ENCODE assay signal across 8 cellular contexts in genomic region chr2:231800493-231801091, GRCh38. TPM values are rescaled to one million over a fixed set of nuclear protein-coding genes. Genes with fewer than 3 reads are reported as not detected.
DNase-seq lines count a peak whose midpoint lies in the region; ATAC-seq, FAIRE-seq and TF ChIP-seq lines count a peak whose summit lies in the region.

No MANE protein-coding gene starts in this region.

- peaks cover 50% of the 10 kb centered on the region for H3K36me3 Mint-ChIP-seq in activated CD4-positive, alpha-beta memory T cell treated with anti-CD3 and anti-CD28 coated beads, Interleukin-2, amount 10 ng/mL, durations not matched to agents 7 days and 5 days (ENCODE audit: low read depth)

- POLR2A ChIA-PET in activated CD4-positive, alpha-beta memory T cell treated with anti-CD3 and anti-CD28 coated beads, Interleukin-2, amount 10 ng/mL, durations not matched to agents 7 days and 5 days (lab: Charles Lee), result interaction anchor here (2.0 kb wide), 1 partner anchor 14 kb away, joined by 4 read pairs; the partner anchor contains the start of gene COPS7B

- TF ChIP-seq CTCF in Loucy (conservative IDR thresholded peaks at IDR 0.05; ENCODE audit: low read length) (peak; percentile 91), fibroblast of the aortic adventitia (IDR thresholded peaks at IDR 0.05; ENCODE audit: insufficient read depth, low read length) (peak; percentile 69)

- FAIRE-seq in G401.6 (lab: Jason Lieb, UNC), result peak; percentile 48
- FAIRE-seq in small intestine (lab: Jason Lieb, UNC), result no peak

- 49 to 55% (median 55%) methylated on average over 6 of the region's 6 CpGs for WGBS in small intestine, 3 donors

- H3K79me2 ChIP-seq in Loucy (ENCODE audit: insufficient read depth, low read length), result no peaks in the 10 kb centered on the region; the same call in 1 of the 2 replicates

- H3K27ac Mint-ChIP-seq in activated CD4-positive, alpha-beta memory T cell treated with anti-CD3 and anti-CD28 coated beads, Interleukin-2, amount 10 ng/mL, durations not matched to agents 7 days and 5 days, result no peak overlapping the region

- no peaks in the 10 kb centered on the region for H3K27me3 Mint-ChIP-seq in activated CD4-positive, alpha-beta memory T cell treated with anti-CD3 and anti-CD28 coated beads, Interleukin-2, amount 10 ng/mL, durations not matched to agents 7 days and 5 days

- peaks cover 4% of the 10 kb centered on the region for H3K4me1 Mint-ChIP-seq in activated CD4-positive, alpha-beta memory T cell treated with anti-CD3 and anti-CD28 coated beads, Interleukin-2, amount 10 ng/mL, durations not matched to agents 7 days and 5 days

- no peaks in the 10 kb centered on the region for H3F3A ChIP-seq in Loucy (ENCODE audit: low read depth)

- ATAC-seq in HG03097 (IDR thresholded peaks at IDR 0.05; ENCODE audit: low FRiP score, unreplicated experiment) (no peak), GM18502 (IDR thresholded peaks at IDR 0.05; ENCODE audit: poor library complexity, unreplicated experiment) (no peak)

- no peaks in the 10 kb centered on the region for H3K4me1 ChIP-seq in Loucy (ENCODE audit: insufficient read depth, low read length, poor library complexity, severe bottlenecking)
- no peaks in the 10 kb centered on the region for H3K4me1 ChIP-seq in small intestine (ENCODE audit: control insufficient read depth in 2 of 2, insufficient read depth in 1 of 2, low read depth in 1 of 2, low read length in 1 of 2)

- H3K9me3 Mint-ChIP-seq in activated CD4-positive, alpha-beta memory T cell treated with anti-CD3 and anti-CD28 coated beads, Interleukin-2, amount 10 ng/mL, durations not matched to agents 7 days and 5 days, result no peaks in the 10 kb centered on the region

- peak; percentile 55 for DNase-seq in activated CD4-positive, alpha-beta memory T cell treated with anti-CD3 and anti-CD28 coated beads, Interleukin-2, amount 10 ng/mL, durations not matched to agents 7 days and 5 days
- DNase-seq in fibroblast of the aortic adventitia (ENCODE audit: low read depth) (peak; percentile 47), small intestine (peak; percentile 20), C1 segment of cervical spinal cord (lab: John Stamatoyannopoulos, UW) (no peak)

- CTCF ChIA-PET in activated CD4-positive, alpha-beta memory T cell treated with anti-CD3 and anti-CD28 coated beads, Interleukin-2, amount 10 ng/mL, durations not matched to agents 7 days and 5 days (lab: Charles Lee), result interaction anchor here (0.6 to 1.7 kb wide), 8 partner anchors 17 to 552 kb away, joined by 3 to 8 read pairs (median 4); no protein-coding TSS in a partner anchor

- no peak overlapping the region for H3K9ac ChIP-seq in Loucy (ENCODE audit: low read depth, low read length, poor library complexity, severe bottlenecking)

- H4K20me1 ChIP-seq in Loucy (ENCODE audit: insufficient read depth, low read length, poor library complexity, severe bottlenecking), result no peaks in the 10 kb centered on the region

- H3K36me3 ChIP-seq in Loucy (ENCODE audit: insufficient read depth, low read length) (peaks cover 74% of the 10 kb centered on the region), small intestine (ENCODE audit: control insufficient read depth in 2 of 2, insufficient read depth in 2 of 2, low read length in 2 of 2) (peaks cover 8 to 21% of the 10 kb centered on the region in 2 donors)

- no peaks in the 10 kb centered on the region for H3K9me2 ChIP-seq in Loucy (replicated peaks; ENCODE audit: low read depth, low read length)

- no peak overlapping the region for H3K27ac ChIP-seq in small intestine (ENCODE audit: low read depth in 1 of 2, low read length in 1 of 2)

- H3K9me3 ChIP-seq in Loucy (ENCODE audit: insufficient read depth, low read depth, low read length) (no peaks in the 10 kb centered on the region), small intestine (ENCODE audit: control insufficient read depth, low read depth) (no peaks in the 10 kb centered on the region)

- H3K4me3 ChIP-seq in Loucy (ENCODE audit: low read length, poor library complexity, severe bottlenecking), result no peak overlapping the region
- H3K4me3 ChIP-seq in fibroblast of the aortic adventitia (ENCODE audit: low read depth, low read length), result no peak overlapping the region
- no peak overlapping the region for H3K4me3 ChIP-seq in small intestine (ENCODE audit: low read depth in 1 of 2, low read length in 2 of 2)

- H3K4me2 ChIP-seq in Loucy (ENCODE audit: low read depth, low read length, poor library complexity, severe bottlenecking), result no peak overlapping the region

- H3K4me3 Mint-ChIP-seq in activated CD4-positive, alpha-beta memory T cell treated with anti-CD3 and anti-CD28 coated beads, Interleukin-2, amount 10 ng/mL, durations not matched to agents 7 days and 5 days, result no peak overlapping the region

- no peak overlapping the region for H2AFZ ChIP-seq in Loucy (ENCODE audit: low read length)

- H3K27me3 ChIP-seq in Loucy (ENCODE audit: insufficient read depth, low read length, poor library complexity, severe bottlenecking) (no peaks in the 10 kb centered on the region), small intestine (ENCODE audit: control insufficient read depth in 2 of 2, insufficient read depth in 2 of 2, low read length in 2 of 2) (no peaks in the 10 kb centered on the region)

RNA-seq across cellular contexts. Expression of gene COPS7B, which starts 14.3 kb away (rescaled TPM):
- 10 to 100 TPM; 35.1 to 38.4 TPM for total RNA-seq in activated CD4-positive, alpha-beta memory T cell treated with anti-CD3 and anti-CD28 coated beads, Interleukin-2, amount 10 ng/mL, durations not matched to agents 7 days and 5 days
- 15.4 and 22.2 TPM in 2 replicates for total RNA-seq in fibroblast of the aortic adventitia (ENCODE audit: low replicate concordance)
- 10 to 100 TPM in 2 of 3 donors, 1 to 10 TPM in 1; 9.5 to 20.0 (median 12.3) TPM for polyA plus RNA-seq in small intestine

RNA-seq across cellular contexts. Expression of gene PDE6D, which starts 19.5 kb away (rescaled TPM):
- total RNA-seq in activated CD4-positive, alpha-beta memory T cell treated with anti-CD3 and anti-CD28 coated beads, Interleukin-2, amount 10 ng/mL, durations not matched to agents 7 days and 5 days, result 10 to 100 TPM; 36.7 to 37.7 TPM
- total RNA-seq in fibroblast of the aortic adventitia (ENCODE audit: low replicate concordance), result 14.1 and 30.6 TPM in 2 replicates
- 10 to 100 TPM; 24.3 to 28.1 (median 26.8) TPM for polyA plus RNA-seq in small intestine

Comparison
In these comparisons a context has a peak if more than half of its experiments do, and no peak if none do; other contexts are left out.
1. DNase-seq: peak in activated CD4-positive, alpha-beta memory T cell treated with anti-CD3 and anti-CD28 coated beads, Interleukin-2, amount 10 ng/mL, durations not matched to agents 7 days and 5 days (single experiment), fibroblast of the aortic adventitia (single experiment) and small intestine (single experiment); none in C1 segment of cervical spinal cord (0 of 14).